In genomic region chr1:192087334-192087733, GRCh38 we compare ENCODE assay signal across 30 cellular contexts.
"Had no signal": no experiment of that assay in that cellular context is flagged by ENCODE, and none has a peak within 500 bp of the region (broad histone marks: within the 10 kb centered on the region; RNA-seq: fewer than 3 reads in every experiment).

No MANE protein-coding gene starts in this region.

- H3K27ac ChIP-seq: ascending aorta, breast epithelium, cardiac muscle cell, colonic mucosa, epithelial cell of prostate, esophagus squamous epithelium, gastroesophageal sphincter, heart right ventricle had no signal

- H3K36me3 ChIP-seq: ascending aorta, breast epithelium, cardiac muscle cell, colonic mucosa, esophagus squamous epithelium, gastroesophageal sphincter, heart right ventricle had no signal

- FAIRE-seq: endometrium, endothelial cell of umbilical vein had no signal

- H3K4me1 ChIP-seq: ascending aorta, breast epithelium, colonic mucosa, esophagus squamous epithelium, gastroesophageal sphincter, heart right ventricle had no signal

- H3K27me3 ChIP-seq: ascending aorta, breast epithelium, cardiac muscle cell, colonic mucosa, esophagus squamous epithelium, gastroesophageal sphincter, heart right ventricle had no signal

- DNase-seq: activated CD4-positive, alpha-beta memory T cell treated with anti-CD3 and anti-CD28 coated beads, Interleukin-2, amount 10 ng/mL, durations not matched to agents 7 days and 5 days; activated CD4-positive, alpha-beta T cell treated with anti-CD3 and anti-CD28 coated beads for 1 hour; activated CD4-positive, alpha-beta T cell treated with anti-CD3 and anti-CD28 coated beads for 4 hours; activated CD4-positive, alpha-beta T cell treated with anti-CD3 and anti-CD28 coated beads, Interleukin-2, amount 10 ng/mL, durations not matched to agents 7 days and 5 days; activated CD4-positive, alpha-beta T cell treated with anti-CD3 and anti-CD28 coated beads, Interleukin-2, amount 50 U/mL, for 4 hours; activated CD4-positive, CD25-positive, alpha-beta regulatory T cell; activated CD8-positive, alpha-beta memory T cell treated with anti-CD3 and anti-CD28 coated beads, Interleukin-2, amount 50 U/mL, for 48 hours; activated gamma-delta T cell; activated naive CD4-positive, alpha-beta T cell; activated naive CD4-positive, alpha-beta T cell treated with anti-CD3 and anti-CD28 coated beads, Interleukin-2, amount 10 ng/mL, durations not matched to agents 7 days and 5 days; activated naive CD8-positive, alpha-beta T cell treated with anti-CD3 and anti-CD28 coated beads, Interleukin-2, amount 10 ng/mL, durations not matched to agents 7 days and 5 days; activated T-cell treated with anti-CD3 and anti-CD28 coated beads for 4 hours; activated T-cell treated with anti-CD3 and anti-CD28 coated beads, Interleukin-2, amount 50 U/mL, for 24 hours; activated T-cell treated with anti-CD3 and anti-CD28 coated beads, Interleukin-2, amount 50 U/mL, for 72 hours; central memory CD4-positive, alpha-beta T cell; cerebellar nuclear complex; effector CD8-positive, alpha-beta T cell; esophagus squamous epithelium; foreskin melanocyte; heart right ventricle; T-helper 2 cell had no signal

- ATAC-seq: activated naive CD4-positive, alpha-beta T cell treated with anti-CD3 and anti-CD28 coated beads, Interleukin-2, amount 50 U/mL, for 72 hours; activated T-cell treated with anti-CD3 and anti-CD28 coated beads, Interleukin-2, amount 50 U/mL, for 72 hours; gastroesophageal sphincter; heart right ventricle had no signal

- H3K9me3 ChIP-seq: ascending aorta, breast epithelium, colonic mucosa, esophagus squamous epithelium, gastroesophageal sphincter, heart right ventricle had no signal

- H3K4me3 ChIP-seq: ascending aorta, breast epithelium, cardiac muscle cell, colonic mucosa, esophagus squamous epithelium, gastroesophageal sphincter, heart right ventricle had no signal
